ENCODE assay signal across 2 cellular contexts in genomic region chr7:19403691-19404090, GRCh38.
TF ChIP-seq lines count a peak whose summit lies in the region.

No MANE protein-coding gene starts in this region.

TF ChIP-seq in IMR-90, 13 proteins besides CTCF, POLR2A, EP300 and RAD21 (continued from another document):
- TF ChIP-seq MAFK (IDR thresholded peaks at IDR 0.05; ENCODE audit: low read depth, low read length): no peak
- TF ChIP-seq MXI1 (IDR thresholded peaks at IDR 0.05; ENCODE audit: borderline replicate concordance, low read depth, low read length): no peak
- TF ChIP-seq BHLHE40 (IDR thresholded peaks at IDR 0.05; ENCODE audit: low read depth, low read length): no peak
- TF ChIP-seq FOS (IDR thresholded peaks at IDR 0.05; ENCODE audit: low read depth, low read length): no peak
- TF ChIP-seq RFX5 (IDR thresholded peaks at IDR 0.05; ENCODE audit: low read depth, low read length): no peak
- no peak for TF ChIP-seq NFE2L2 (IDR thresholded peaks at IDR 0.05; ENCODE audit: low read depth, low read length)
- no peak for TF ChIP-seq CEBPB (IDR thresholded peaks at IDR 0.05; ENCODE audit: low read depth, low read length)
- TF ChIP-seq SMC3 (IDR thresholded peaks at IDR 0.05; ENCODE audit: low read depth, low read length): no peak
- TF ChIP-seq RCOR1 (IDR thresholded peaks at IDR 0.05; ENCODE audit: insufficient replicate concordance, low read length): no peak
- TF ChIP-seq USF2 (IDR thresholded peaks at IDR 0.05; ENCODE audit: low read depth, low read length): no peak

TF ChIP-seq in HEK293T, 16 proteins besides CTCF, POLR2A, EP300 and RAD21 (continued from another document):
- no peak for TF ChIP-seq LEF1 (IDR thresholded peaks at IDR 0.05; ENCODE audit: borderline replicate concordance)
